8 cellular contexts compared by ENCODE assay signal in genomic region chr17:35568561-35568960, GRCh38. TPM values are rescaled to one million over a fixed set of nuclear protein-coding genes. Genes with fewer than 3 reads are reported as not detected.
DNase-seq lines count a peak whose midpoint lies in the region; ATAC-seq and TF ChIP-seq lines count a peak whose summit lies in the region.

No MANE protein-coding gene starts in this region.

- H3K36me3 Mint-ChIP-seq in CD4-positive, alpha-beta T cell (ENCODE audit: low read depth), result peaks cover 12% of the 10 kb centered on the region
- H3K36me3 Mint-ChIP-seq in activated CD4-positive, alpha-beta memory T cell treated with anti-CD3 and anti-CD28 coated beads, Interleukin-2, amount 10 ng/mL, durations not matched to agents 7 days and 5 days (ENCODE audit: low read depth), result peaks cover 7% of the 10 kb centered on the region
- peaks cover 2% of the 10 kb centered on the region for H3K36me3 Mint-ChIP-seq in osteocyte (ENCODE audit: unreplicated experiment)

- DNase-seq in CD4-positive, alpha-beta T cell, result peak in 1 of 10 experiments; percentile 13
- peak; percentile 39 for DNase-seq in activated CD4-positive, alpha-beta memory T cell treated with anti-CD3 and anti-CD28 coated beads, Interleukin-2, amount 10 ng/mL, durations not matched to agents 7 days and 5 days
- DNase-seq in esophagus squamous epithelium (lab: John Stamatoyannopoulos, UW) (no peak), osteocyte (ENCODE audit: extremely low spot score, unreplicated experiment) (no peak), NCI-H1105 treated with DMSO at 0.1 percent for 48 hours (lab: John Stamatoyannopoulos, UW) (no peak), iPS-NIHi7 (ENCODE audit: extremely low spot score) (no peak)

- peak overlapping the region; percentile 86 for H3K9ac ChIP-seq in HUES64 (ENCODE audit: low read depth, low read length)

- H3K36me3 ChIP-seq in HUES64 (ENCODE audit: insufficient read depth, low read length) (peaks cover 11% of the 10 kb centered on the region), esophagus squamous epithelium (peaks cover 0 to 9% (median 0%) of the 10 kb centered on the region in 3 donors)

- H3K9me3 ChIP-seq in CD4-positive, alpha-beta T cell (ENCODE audit: control insufficient read depth, low read length), result no peaks in the 10 kb centered on the region
- H3K9me3 ChIP-seq in HUES64 (ENCODE audit: insufficient read depth, low read depth, low read length) (no peaks in the 10 kb centered on the region), esophagus squamous epithelium (no peaks in the 10 kb centered on the region)

- no peak for TF ChIP-seq CTCF in CD4-positive, alpha-beta T cell (IDR thresholded peaks at IDR 0.05)
- TF ChIP-seq CTCF in esophagus squamous epithelium (IDR thresholded peaks at IDR 0.05) (no peak), osteocyte (IDR thresholded peaks at IDR 0.05) (no peak)

- peaks cover 36% of the 10 kb centered on the region for H3K4me1 Mint-ChIP-seq in CD4-positive, alpha-beta T cell (ENCODE audit: low read depth)
- peaks cover 28% of the 10 kb centered on the region for H3K4me1 Mint-ChIP-seq in activated CD4-positive, alpha-beta memory T cell treated with anti-CD3 and anti-CD28 coated beads, Interleukin-2, amount 10 ng/mL, durations not matched to agents 7 days and 5 days
- H3K4me1 Mint-ChIP-seq in osteocyte (ENCODE audit: unreplicated experiment), result peaks cover 26% of the 10 kb centered on the region

- H3K4me1 ChIP-seq in HUES64 (ENCODE audit: insufficient read depth, low read length), result no peaks in the 10 kb centered on the region
- peaks cover 16 to 37% (median 22%) of the 10 kb centered on the region in 3 donors for H3K4me1 ChIP-seq in esophagus squamous epithelium

- ATAC-seq in CD4-positive, alpha-beta T cell (ENCODE audit: poor library complexity), result peak; percentile 36
- no peak for ATAC-seq in GM18868 (IDR thresholded peaks at IDR 0.05; ENCODE audit: unreplicated experiment)

- H3K27ac ChIP-seq in CD4-positive, alpha-beta T cell (ENCODE audit: low read depth, low read length), result peak overlapping the region; percentile 70
- H3K27ac ChIP-seq in HUES64 (ENCODE audit: low read depth, low read length) (peak overlapping the region; percentile 59), esophagus squamous epithelium (peak overlapping the region; percentile 84 to 90 (median 86))

- WGBS in HUES64, result 24% methylated on average over 15 of the region's 15 CpGs
- WGBS in esophagus squamous epithelium, 2 donors, result 15 to 28% methylated on average over 11 to 15 of the region's 15 CpGs

- no peak for TF ChIP-seq POLR2A in esophagus squamous epithelium (IDR thresholded peaks at IDR 0.05)

- POLR2A ChIA-PET in CD4-positive, alpha-beta T cell (lab: Charles Lee), result interaction anchor here (0.6 to 4.2 kb wide), 4 partner anchors 10 to 255 kb away, joined by 3 to 46 read pairs (median 8); partner anchors contain the start of genes AP2B1 and PEX12
- POLR2A ChIA-PET in activated CD4-positive, alpha-beta memory T cell treated with anti-CD3 and anti-CD28 coated beads, Interleukin-2, amount 10 ng/mL, durations not matched to agents 7 days and 5 days (lab: Charles Lee), result interaction anchor here (0.6 to 3.2 kb wide), 11 partner anchors 9 to 427 kb away, joined by 3 to 49 read pairs (median 7); partner anchors contain the start of genes AP2B1, PEX12 and SLFN12L

- no peaks in the 10 kb centered on the region for H3K9me3 Mint-ChIP-seq in CD4-positive, alpha-beta T cell
- no peaks in the 10 kb centered on the region for H3K9me3 Mint-ChIP-seq in activated CD4-positive, alpha-beta memory T cell treated with anti-CD3 and anti-CD28 coated beads, Interleukin-2, amount 10 ng/mL, durations not matched to agents 7 days and 5 days
- H3K9me3 Mint-ChIP-seq in osteocyte (ENCODE audit: unreplicated experiment), result no peaks in the 10 kb centered on the region

- CTCF ChIA-PET in CD4-positive, alpha-beta T cell (lab: Charles Lee), result no interaction called here
- CTCF ChIA-PET in activated CD4-positive, alpha-beta memory T cell treated with anti-CD3 and anti-CD28 coated beads, Interleukin-2, amount 10 ng/mL, durations not matched to agents 7 days and 5 days (lab: Charles Lee), result interaction anchor here (0.8 to 1.7 kb wide), 5 partner anchors 20 to 328 kb away, joined by 3 to 4 read pairs (median 3); no protein-coding TSS in a partner anchor

- peak overlapping the region; percentile 97 for H3K4me3 Mint-ChIP-seq in CD4-positive, alpha-beta T cell
- peak overlapping the region; percentile 76 for H3K4me3 Mint-ChIP-seq in activated CD4-positive, alpha-beta memory T cell treated with anti-CD3 and anti-CD28 coated beads, Interleukin-2, amount 10 ng/mL, durations not matched to agents 7 days and 5 days
- peak overlapping the region; percentile 92 for H3K4me3 Mint-ChIP-seq in osteocyte (ENCODE audit: unreplicated experiment)

- intact Hi-C loops in CD4-positive, alpha-beta T cell (cut with DNase I, micrococcal nuclease), result loop anchor here in 1 of 2 experiments (1.0 kb wide), 1 partner anchor 10 kb away; the partner anchor contains the start of gene PEX12
- intact Hi-C loops in esophagus squamous epithelium (cut with DNase I), result no loop called here

- peak overlapping the region; percentile 89 for H3K4me3 ChIP-seq in HUES64 (ENCODE audit: low read length)
- peak overlapping the region; percentile 51 to 91 (median 69) for H3K4me3 ChIP-seq in esophagus squamous epithelium

- H3K27ac Mint-ChIP-seq in CD4-positive, alpha-beta T cell, result peak overlapping the region; percentile 95
- H3K27ac Mint-ChIP-seq in activated CD4-positive, alpha-beta memory T cell treated with anti-CD3 and anti-CD28 coated beads, Interleukin-2, amount 10 ng/mL, durations not matched to agents 7 days and 5 days, result peak overlapping the region; percentile 78
- H3K27ac Mint-ChIP-seq in osteocyte (ENCODE audit: unreplicated experiment), result peak overlapping the region; percentile 98

- no peaks in the 10 kb centered on the region for H3K27me3 ChIP-seq in CD4-positive, alpha-beta T cell (ENCODE audit: control insufficient read depth, insufficient read depth, low read length)
- H3K27me3 ChIP-seq in HUES64 (ENCODE audit: insufficient read depth, low read length), result peaks cover 25% of the 10 kb centered on the region
- no peaks in the 10 kb centered on the region for H3K27me3 ChIP-seq in esophagus squamous epithelium

- H3K27me3 Mint-ChIP-seq in CD4-positive, alpha-beta T cell, result peaks cover 5% of the 10 kb centered on the region
- H3K27me3 Mint-ChIP-seq in activated CD4-positive, alpha-beta memory T cell treated with anti-CD3 and anti-CD28 coated beads, Interleukin-2, amount 10 ng/mL, durations not matched to agents 7 days and 5 days, result peaks cover 10% of the 10 kb centered on the region
- peaks cover 25% of the 10 kb centered on the region for H3K27me3 Mint-ChIP-seq in osteocyte (ENCODE audit: unreplicated experiment)

RNA-seq across cellular contexts. Expression of gene SLFN14, which starts 7.9 kb away (rescaled TPM):
- total RNA-seq in CD4-positive, alpha-beta T cell, result not detected
- polyA plus RNA-seq in HUES64 (2013, experiment 1 of 2), result not detected
- polyA plus RNA-seq in HUES64 (2013, experiment 2 of 2), result not detected
- not detected for total RNA-seq in activated CD4-positive, alpha-beta memory T cell treated with anti-CD3 and anti-CD28 coated beads, Interleukin-2, amount 10 ng/mL, durations not matched to agents 7 days and 5 days
- total RNA-seq in esophagus squamous epithelium (not detected), osteocyte (not detected in 2 replicates)

RNA-seq across cellular contexts. Expression of gene PEX12, which starts 9.8 kb away (rescaled TPM):
- total RNA-seq in CD4-positive, alpha-beta T cell, result 1 to 10 TPM; 3.0 to 3.2 TPM
- polyA plus RNA-seq in HUES64 (2013, experiment 1 of 2), result 2.9 TPM
- polyA plus RNA-seq in HUES64 (2013, experiment 2 of 2), result 3.4 TPM
- total RNA-seq in activated CD4-positive, alpha-beta memory T cell treated with anti-CD3 and anti-CD28 coated beads, Interleukin-2, amount 10 ng/mL, durations not matched to agents 7 days and 5 days, result 1 to 10 TPM; 3.8 to 4.5 TPM
- total RNA-seq in esophagus squamous epithelium (1 to 10 TPM in 3 of 4 donors, under 1 TPM in 1; 0.95 to 4.4 (median 3.6) TPM), osteocyte (6.9 and 7.0 TPM in 2 replicates)

RNA-seq across cellular contexts. Expression of gene AP2B1, which starts 18.6 kb away (rescaled TPM):
- 10 to 100 TPM; 67.0 to 69.2 TPM for total RNA-seq in CD4-positive, alpha-beta T cell
- 112 TPM for polyA plus RNA-seq in HUES64 (2013, experiment 1 of 2)
- 121 TPM for polyA plus RNA-seq in HUES64 (2013, experiment 2 of 2)
- total RNA-seq in activated CD4-positive, alpha-beta memory T cell treated with anti-CD3 and anti-CD28 coated beads, Interleukin-2, amount 10 ng/mL, durations not matched to agents 7 days and 5 days, result 100 to 1,000 TPM; 196 to 203 TPM
- 10 to 100 TPM in 3 of 4 donors, 1 to 10 TPM in 1; 9.7 to 99.4 (median 37.4) TPM for total RNA-seq in esophagus squamous epithelium
- total RNA-seq in osteocyte, result 201 and 208 TPM in 2 replicates

RNA-seq across cellular contexts. Expression of gene SLFN12L, which starts 31.1 kb away (rescaled TPM):
- 10 to 100 TPM; 23.4 to 24.3 TPM for total RNA-seq in CD4-positive, alpha-beta T cell
- polyA plus RNA-seq in HUES64 (2013, experiment 1 of 2), result not detected
- not detected for polyA plus RNA-seq in HUES64 (2013, experiment 2 of 2)
- total RNA-seq in activated CD4-positive, alpha-beta memory T cell treated with anti-CD3 and anti-CD28 coated beads, Interleukin-2, amount 10 ng/mL, durations not matched to agents 7 days and 5 days, result 100 to 1,000 TPM; 103 to 110 TPM
- total RNA-seq in esophagus squamous epithelium (1 to 10 TPM in 3 of 4 donors, under 1 TPM in 1; 0.50 to 3.4 (median 1.2) TPM), osteocyte (not detected in 2 replicates)
